Comparison of ENCODE assay signal across 1 cellular context in the genomic region with DNA sequence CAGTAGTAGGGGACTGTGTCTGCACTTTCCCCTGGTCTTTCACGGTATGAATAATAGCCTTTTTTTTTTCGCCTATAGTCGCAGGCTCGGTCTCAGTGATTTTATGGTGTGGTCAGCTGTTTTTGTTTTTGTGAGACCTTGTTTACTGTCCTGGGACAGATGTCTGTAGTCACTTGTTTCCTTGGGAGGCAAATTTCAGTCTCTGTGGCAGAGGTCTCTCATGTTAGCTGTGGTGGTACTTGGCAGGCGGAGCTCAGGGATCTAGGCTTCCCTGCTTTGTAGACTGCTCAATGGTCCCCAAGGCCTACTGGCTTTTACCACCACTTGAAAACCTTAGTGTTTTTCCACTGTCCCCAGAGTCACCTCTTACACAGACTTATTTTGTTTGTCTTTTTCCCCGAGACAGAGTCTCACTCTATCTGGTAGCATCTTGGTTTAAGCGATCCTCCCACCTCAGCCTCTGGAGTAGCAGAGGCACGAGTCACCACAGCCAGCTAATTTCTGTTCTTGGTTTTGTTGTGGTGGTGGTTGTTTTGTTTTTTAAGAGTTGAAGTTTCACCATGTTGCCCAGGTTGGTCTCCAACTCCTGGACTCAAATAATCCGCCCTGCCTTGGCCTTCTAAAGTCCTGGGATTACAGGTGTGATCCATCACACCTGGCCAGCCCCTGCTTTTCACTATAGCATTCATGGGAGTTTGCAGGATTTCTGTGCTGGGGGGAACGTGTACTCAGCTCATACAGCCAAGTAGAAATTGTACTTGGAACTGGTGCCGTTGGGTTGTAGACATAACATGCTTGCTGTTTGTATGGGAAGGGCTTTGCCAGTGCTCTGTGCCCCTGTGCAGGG.
A peak's percentile ranks its signal among the peaks of the same experiment; 100 is the strongest.
TF ChIP-seq lines count a peak whose summit lies in the region.

No MANE protein-coding gene starts in this region.

TF ChIP-seq in HEK293, 187 proteins besides CTCF, POLR2A, EP300 and RAD21 (continued from another document):
- TF ChIP-seq YY2 (tag by site-specific recombination; IDR thresholded peaks at IDR 0.05) (no peak), ZNF558 (tag by site-specific recombination; IDR thresholded peaks at IDR 0.05) (no peak), ATF2 (tag by site-specific recombination; IDR thresholded peaks at IDR 0.05; ENCODE audit: low read depth) (no peak), SCRT1 (tag by site-specific recombination; IDR thresholded peaks at IDR 0.05; ENCODE audit: borderline replicate concordance) (no peak), ZNF175 (tag by site-specific recombination; IDR thresholded peaks at IDR 0.05) (no peak), ZBTB48 (tag by site-specific recombination; IDR thresholded peaks at IDR 0.05) (peak; percentile 39; the same call in 1 of the 2 replicates), ZNF292 (tag by site-specific recombination; IDR thresholded peaks at IDR 0.05; ENCODE audit: borderline replicate concordance, low read depth) (no peak), ZNF830 (tag by site-specific recombination; IDR thresholded peaks at IDR 0.05; ENCODE audit: low read depth) (no peak), SETDB1 (IDR thresholded peaks at IDR 0.05; ENCODE audit: insufficient read length, low read length) (peak; percentile 93), KLF9 (tag by site-specific recombination; IDR thresholded peaks at IDR 0.05; ENCODE audit: low read depth) (no peak), KLF10 (tag by site-specific recombination; IDR thresholded peaks at IDR 0.05) (no peak), ZNF394 (tag by site-specific recombination; IDR thresholded peaks at IDR 0.05; ENCODE audit: borderline replicate concordance) (peak; percentile 15; the same call in 1 of the 2 replicates), KLF7 (tag by site-specific recombination; IDR thresholded peaks at IDR 0.05; ENCODE audit: borderline replicate concordance) (no peak), ZNF610 (tag by site-specific recombination; IDR thresholded peaks at IDR 0.05; ENCODE audit: borderline replicate concordance) (no peak), OSR2 (tag by site-specific recombination; IDR thresholded peaks at IDR 0.05) (peak; percentile 64), ZNF621 (tag by site-specific recombination; IDR thresholded peaks at IDR 0.05) (no peak), IKZF3 (tag by site-specific recombination; IDR thresholded peaks at IDR 0.05) (no peak), GLI2 (tag by site-specific recombination; IDR thresholded peaks at IDR 0.05; ENCODE audit: borderline replicate concordance, low read depth) (no peak), ZNF132 (tag by site-specific recombination; IDR thresholded peaks at IDR 0.05; ENCODE audit: borderline replicate concordance) (no peak), WT1 (tag by site-specific recombination; IDR thresholded peaks at IDR 0.05) (no peak), ZNF629 (tag by site-specific recombination; IDR thresholded peaks at IDR 0.05) (no peak)
- TF ChIP-seq, protein P1, sequence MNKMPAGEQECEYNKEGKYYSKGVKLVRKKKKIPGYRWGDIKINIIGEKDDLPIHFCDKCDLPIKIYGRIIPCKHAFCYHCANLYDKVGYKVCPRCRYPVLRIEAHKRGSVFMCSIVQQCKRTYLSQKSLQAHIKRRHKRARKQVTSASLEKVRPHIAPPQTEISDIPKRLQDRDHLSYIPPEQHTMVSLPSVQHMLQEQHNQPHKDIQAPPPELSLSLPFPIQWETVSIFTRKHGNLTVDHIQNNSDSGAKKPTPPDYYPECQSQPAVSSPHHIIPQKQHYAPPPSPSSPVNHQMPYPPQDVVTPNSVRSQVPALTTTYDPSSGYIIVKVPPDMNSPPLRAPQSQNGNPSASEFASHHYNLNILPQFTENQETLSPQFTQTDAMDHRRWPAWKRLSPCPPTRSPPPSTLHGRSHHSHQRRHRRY (tag by site-specific recombination; IDR thresholded peaks at IDR 0.05) = no peak
- TF ChIP-seq, protein P2, sequence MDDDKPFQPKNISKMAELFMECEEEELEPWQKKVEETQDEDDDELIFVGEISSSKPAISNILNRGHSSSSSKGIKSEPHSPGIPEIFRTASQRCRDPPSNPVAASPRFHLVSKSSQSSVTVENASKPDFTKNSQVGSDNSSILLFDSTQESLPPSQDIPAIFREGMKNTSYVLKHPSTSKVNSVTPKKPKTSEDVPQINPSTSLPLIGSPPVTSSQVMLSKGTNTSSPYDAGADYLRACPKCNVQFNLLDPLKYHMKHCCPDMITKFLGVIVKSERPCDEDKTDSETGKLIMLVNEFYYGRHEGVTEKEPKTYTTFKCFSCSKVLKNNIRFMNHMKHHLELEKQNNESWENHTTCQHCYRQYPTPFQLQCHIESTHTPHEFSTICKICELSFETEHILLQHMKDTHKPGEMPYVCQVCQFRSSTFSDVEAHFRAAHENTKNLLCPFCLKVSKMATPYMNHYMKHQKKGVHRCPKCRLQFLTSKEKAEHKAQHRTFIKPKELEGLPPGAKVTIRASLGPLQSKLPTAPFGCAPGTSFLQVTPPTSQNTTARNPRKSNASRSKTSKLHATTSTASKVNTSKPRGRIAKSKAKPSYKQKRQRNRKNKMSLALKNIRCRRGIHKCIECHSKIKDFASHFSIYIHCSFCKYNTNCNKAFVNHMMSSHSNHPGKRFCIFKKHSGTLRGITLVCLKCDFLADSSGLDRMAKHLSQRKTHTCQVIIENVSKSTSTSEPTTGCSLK (tag by site-specific recombination; IDR thresholded peaks at IDR 0.05) = no peak
- TF ChIP-seq, protein P3, sequence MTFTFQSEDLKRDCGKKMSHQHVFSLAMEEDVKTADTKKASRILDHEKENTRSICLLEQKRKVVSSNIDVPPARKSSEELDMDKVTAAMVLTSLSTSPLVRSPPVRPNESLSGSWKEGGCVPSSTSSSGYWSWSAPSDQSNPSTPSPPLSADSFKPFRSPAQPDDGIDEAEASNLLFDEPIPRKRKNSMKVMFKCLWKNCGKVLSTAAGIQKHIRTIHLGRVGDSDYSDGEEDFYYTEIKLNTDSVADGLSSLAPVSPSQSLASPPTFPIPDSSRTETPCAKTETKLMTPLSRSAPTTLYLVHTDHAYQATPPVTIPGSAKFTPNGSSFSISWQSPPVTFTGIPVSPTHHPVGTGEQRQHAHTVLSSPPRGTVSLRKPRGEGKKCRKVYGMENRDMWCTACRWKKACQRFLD (tag by site-specific recombination; IDR thresholded peaks at IDR 0.05) = no peak
- TF ChIP-seq, protein P4, sequence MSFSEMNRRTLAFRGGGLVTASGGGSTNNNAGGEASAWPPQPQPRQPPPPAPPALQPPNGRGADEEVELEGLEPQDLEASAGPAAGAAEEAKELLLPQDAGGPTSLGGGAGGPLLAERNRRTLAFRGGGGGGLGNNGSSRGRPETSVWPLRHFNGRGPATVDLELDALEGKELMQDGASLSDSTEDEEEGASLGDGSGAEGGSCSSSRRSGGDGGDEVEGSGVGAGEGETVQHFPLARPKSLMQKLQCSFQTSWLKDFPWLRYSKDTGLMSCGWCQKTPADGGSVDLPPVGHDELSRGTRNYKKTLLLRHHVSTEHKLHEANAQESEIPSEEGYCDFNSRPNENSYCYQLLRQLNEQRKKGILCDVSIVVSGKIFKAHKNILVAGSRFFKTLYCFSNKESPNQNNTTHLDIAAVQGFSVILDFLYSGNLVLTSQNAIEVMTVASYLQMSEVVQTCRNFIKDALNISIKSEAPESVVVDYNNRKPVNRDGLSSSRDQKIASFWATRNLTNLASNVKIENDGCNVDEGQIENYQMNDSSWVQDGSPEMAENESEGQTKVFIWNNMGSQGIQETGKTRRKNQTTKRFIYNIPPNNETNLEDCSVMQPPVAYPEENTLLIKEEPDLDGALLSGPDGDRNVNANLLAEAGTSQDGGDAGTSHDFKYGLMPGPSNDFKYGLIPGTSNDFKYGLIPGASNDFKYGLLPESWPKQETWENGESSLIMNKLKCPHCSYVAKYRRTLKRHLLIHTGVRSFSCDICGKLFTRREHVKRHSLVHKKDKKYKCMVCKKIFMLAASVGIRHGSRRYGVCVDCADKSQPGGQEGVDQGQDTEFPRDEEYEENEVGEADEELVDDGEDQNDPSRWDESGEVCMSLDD (tag by site-specific recombination; IDR thresholded peaks at IDR 0.05) = no peak
- TF ChIP-seq, protein P5, sequence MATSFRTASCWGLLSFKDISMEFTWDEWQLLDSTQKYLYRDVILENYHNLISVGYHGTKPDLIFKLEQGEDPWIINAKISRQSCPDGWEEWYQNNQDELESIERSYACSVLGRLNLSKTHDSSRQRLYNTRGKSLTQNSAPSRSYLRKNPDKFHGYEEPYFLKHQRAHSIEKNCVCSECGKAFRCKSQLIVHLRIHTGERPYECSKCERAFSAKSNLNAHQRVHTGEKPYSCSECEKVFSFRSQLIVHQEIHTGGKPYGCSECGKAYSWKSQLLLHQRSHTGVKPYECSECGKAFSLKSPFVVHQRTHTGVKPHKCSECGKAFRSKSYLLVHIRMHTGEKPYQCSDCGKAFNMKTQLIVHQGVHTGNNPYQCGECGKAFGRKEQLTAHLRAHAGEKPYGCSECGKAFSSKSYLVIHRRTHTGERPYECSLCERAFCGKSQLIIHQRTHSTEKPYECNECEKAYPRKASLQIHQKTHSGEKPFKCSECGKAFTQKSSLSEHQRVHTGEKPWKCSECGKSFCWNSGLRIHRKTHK (tag by site-specific recombination; IDR thresholded peaks at IDR 0.05) = no peak
TF ChIP-seq in HEK293: peak in this region for 4.
